Comparison of ENCODE assay signal across 1 cellular context in the genomic region with DNA sequence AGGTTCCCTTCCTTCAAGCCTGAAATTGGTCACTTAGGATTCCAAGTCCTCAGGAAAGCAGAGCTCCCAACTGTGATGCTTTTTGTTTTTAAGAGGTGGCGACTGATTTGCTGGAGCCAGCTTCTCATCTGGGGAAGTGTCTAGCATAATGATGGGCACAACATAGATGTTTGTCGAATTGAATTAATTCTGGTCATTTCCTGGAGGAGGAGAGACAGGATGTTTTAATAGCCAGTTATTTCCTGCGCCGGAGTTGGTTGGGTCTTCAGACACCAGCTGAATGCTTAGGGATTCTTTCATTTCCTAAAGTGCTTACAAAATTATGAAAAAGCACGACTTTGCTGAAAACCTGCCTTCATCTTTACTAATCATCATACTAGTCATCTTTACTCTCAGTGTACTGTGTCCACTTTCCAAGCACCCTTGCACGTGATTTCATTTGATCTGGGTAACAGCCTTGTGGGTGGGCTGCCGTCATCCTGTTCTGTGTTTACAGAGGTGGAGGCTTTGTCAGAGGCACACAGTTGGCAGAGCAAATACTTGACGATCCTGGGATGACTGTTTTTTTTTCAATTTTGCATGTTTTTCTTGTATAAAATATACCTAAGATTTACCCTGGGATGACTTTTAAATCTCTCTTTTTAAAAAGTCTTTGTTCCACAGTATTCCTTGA.
TF ChIP-seq lines count a peak whose summit lies in the region.

No MANE protein-coding gene starts in this region.

TF ChIP-seq in HepG2, 621 proteins besides CTCF, POLR2A, EP300 and RAD21 (continued from another document and continues in another):
- TF ChIP-seq, protein P1, sequence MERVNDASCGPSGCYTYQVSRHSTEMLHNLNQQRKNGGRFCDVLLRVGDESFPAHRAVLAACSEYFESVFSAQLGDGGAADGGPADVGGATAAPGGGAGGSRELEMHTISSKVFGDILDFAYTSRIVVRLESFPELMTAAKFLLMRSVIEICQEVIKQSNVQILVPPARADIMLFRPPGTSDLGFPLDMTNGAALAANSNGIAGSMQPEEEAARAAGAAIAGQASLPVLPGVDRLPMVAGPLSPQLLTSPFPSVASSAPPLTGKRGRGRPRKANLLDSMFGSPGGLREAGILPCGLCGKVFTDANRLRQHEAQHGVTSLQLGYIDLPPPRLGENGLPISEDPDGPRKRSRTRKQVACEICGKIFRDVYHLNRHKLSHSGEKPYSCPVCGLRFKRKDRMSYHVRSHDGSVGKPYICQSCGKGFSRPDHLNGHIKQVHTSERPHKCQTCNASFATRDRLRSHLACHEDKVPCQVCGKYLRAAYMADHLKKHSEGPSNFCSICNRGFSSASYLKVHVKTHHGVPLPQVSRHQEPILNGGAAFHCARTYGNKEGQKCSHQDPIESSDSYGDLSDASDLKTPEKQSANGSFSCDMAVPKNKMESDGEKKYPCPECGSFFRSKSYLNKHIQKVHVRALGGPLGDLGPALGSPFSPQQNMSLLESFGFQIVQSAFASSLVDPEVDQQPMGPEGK (CRISPR knock-in tag; IDR thresholded peaks at IDR 0.05) = 0 out of 2 replicates have a peak, but pooled peaks have one; percentile 31
- TF ChIP-seq, protein P2, sequence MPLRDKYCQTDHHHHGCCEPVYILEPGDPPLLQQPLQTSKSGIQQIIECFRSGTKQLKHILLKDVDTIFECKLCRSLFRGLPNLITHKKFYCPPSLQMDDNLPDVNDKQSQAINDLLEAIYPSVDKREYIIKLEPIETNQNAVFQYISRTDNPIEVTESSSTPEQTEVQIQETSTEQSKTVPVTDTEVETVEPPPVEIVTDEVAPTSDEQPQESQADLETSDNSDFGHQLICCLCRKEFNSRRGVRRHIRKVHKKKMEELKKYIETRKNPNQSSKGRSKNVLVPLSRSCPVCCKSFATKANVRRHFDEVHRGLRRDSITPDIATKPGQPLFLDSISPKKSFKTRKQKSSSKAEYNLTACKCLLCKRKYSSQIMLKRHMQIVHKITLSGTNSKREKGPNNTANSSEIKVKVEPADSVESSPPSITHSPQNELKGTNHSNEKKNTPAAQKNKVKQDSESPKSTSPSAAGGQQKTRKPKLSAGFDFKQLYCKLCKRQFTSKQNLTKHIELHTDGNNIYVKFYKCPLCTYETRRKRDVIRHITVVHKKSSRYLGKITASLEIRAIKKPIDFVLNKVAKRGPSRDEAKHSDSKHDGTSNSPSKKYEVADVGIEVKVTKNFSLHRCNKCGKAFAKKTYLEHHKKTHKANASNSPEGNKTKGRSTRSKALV (CRISPR knock-in tag; IDR thresholded peaks at IDR 0.05) = no peak
- TF ChIP-seq, protein P3, sequence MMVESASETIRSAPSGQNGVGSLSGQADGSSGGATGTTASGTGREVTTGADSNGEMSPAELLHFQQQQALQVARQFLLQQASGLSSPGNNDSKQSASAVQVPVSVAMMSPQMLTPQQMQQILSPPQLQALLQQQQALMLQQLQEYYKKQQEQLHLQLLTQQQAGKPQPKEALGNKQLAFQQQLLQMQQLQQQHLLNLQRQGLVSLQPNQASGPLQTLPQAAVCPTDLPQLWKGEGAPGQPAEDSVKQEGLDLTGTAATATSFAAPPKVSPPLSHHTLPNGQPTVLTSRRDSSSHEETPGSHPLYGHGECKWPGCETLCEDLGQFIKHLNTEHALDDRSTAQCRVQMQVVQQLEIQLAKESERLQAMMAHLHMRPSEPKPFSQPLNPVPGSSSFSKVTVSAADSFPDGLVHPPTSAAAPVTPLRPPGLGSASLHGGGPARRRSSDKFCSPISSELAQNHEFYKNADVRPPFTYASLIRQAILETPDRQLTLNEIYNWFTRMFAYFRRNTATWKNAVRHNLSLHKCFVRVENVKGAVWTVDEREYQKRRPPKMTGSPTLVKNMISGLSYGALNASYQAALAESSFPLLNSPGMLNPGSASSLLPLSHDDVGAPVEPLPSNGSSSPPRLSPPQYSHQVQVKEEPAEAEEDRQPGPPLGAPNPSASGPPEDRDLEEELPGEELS (CRISPR knock-in tag; IDR thresholded peaks at IDR 0.05) = peak; percentile 82
- TF ChIP-seq, protein P4, sequence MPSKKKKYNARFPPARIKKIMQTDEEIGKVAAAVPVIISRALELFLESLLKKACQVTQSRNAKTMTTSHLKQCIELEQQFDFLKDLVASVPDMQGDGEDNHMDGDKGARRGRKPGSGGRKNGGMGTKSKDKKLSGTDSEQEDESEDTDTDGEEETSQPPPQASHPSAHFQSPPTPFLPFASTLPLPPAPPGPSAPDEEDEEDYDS (CRISPR knock-in tag; IDR thresholded peaks at IDR 0.05) = no peak
- no peak for TF ChIP-seq ZSCAN31 (CRISPR knock-in tag; IDR thresholded peaks at IDR 0.05; ENCODE audit: low read depth)
- no peak for TF ChIP-seq ZNF749 (CRISPR knock-in tag; IDR thresholded peaks at IDR 0.05; ENCODE audit: borderline replicate concordance)
- peak; percentile 68 for TF ChIP-seq TEAD3 (CRISPR knock-in tag; optimal IDR thresholded peaks at IDR 0.05; ENCODE audit: borderline replicate concordance)
- TF ChIP-seq FOXK2 (IDR thresholded peaks at IDR 0.05) = no peak
- TF ChIP-seq, protein P5, sequence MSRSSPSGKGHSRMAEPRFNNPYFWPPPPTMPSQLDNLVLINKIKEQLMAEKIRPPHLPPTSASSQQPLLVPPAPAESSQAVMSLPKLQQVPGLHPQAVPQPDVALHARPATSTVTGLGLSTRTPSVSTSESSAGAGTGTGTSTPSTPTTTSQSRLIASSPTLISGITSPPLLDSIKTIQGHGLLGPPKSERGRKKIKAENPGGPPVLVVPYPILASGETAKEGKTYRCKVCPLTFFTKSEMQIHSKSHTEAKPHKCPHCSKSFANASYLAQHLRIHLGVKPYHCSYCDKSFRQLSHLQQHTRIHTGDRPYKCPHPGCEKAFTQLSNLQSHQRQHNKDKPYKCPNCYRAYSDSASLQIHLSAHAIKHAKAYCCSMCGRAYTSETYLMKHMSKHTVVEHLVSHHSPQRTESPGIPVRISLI (CRISPR knock-in tag; IDR thresholded peaks at IDR 0.05; ENCODE audit: borderline replicate concordance) = peak; percentile 79; the same call in 1 of the 2 replicates
- 0 out of 2 replicates have a peak, but pooled peaks have one; percentile 34 for TF ChIP-seq REPIN1 (CRISPR knock-in tag; IDR thresholded peaks at IDR 0.05; ENCODE audit: borderline replicate concordance, low read depth)
- TF ChIP-seq LCORL (IDR thresholded peaks at IDR 0.05) = no peak
- TF ChIP-seq LCORL (CRISPR knock-in tag; IDR thresholded peaks at IDR 0.05) = peak; percentile 27; the same call in 1 of the 2 replicates
- TF ChIP-seq, protein P6, sequence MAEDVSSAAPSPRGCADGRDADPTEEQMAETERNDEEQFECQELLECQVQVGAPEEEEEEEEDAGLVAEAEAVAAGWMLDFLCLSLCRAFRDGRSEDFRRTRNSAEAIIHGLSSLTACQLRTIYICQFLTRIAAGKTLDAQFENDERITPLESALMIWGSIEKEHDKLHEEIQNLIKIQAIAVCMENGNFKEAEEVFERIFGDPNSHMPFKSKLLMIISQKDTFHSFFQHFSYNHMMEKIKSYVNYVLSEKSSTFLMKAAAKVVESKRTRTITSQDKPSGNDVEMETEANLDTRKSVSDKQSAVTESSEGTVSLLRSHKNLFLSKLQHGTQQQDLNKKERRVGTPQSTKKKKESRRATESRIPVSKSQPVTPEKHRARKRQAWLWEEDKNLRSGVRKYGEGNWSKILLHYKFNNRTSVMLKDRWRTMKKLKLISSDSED (CRISPR knock-in tag; IDR thresholded peaks at IDR 0.05) = no peak
- peak; percentile 61; the same call in 1 of the 2 replicates for TF ChIP-seq RXRB (CRISPR knock-in tag; IDR thresholded peaks at IDR 0.05; ENCODE audit: borderline replicate concordance)
- no peak for TF ChIP-seq SMC3 (IDR thresholded peaks at IDR 0.05; ENCODE audit: low read length)
- TF ChIP-seq SMAD1 (CRISPR knock-in tag; IDR thresholded peaks at IDR 0.05; ENCODE audit: borderline replicate concordance, low read depth) = no peak
- peak; percentile 28; the same call in 1 of the 2 replicates for TF ChIP-seq TARDBP (CRISPR knock-in tag; IDR thresholded peaks at IDR 0.05)
- peak; percentile 69; the same call in 1 of the 2 replicates for TF ChIP-seq ETV5 (CRISPR knock-in tag; IDR thresholded peaks at IDR 0.05; ENCODE audit: borderline replicate concordance)
- no peak for TF ChIP-seq PHF8 (CRISPR knock-in tag; IDR thresholded peaks at IDR 0.05)
- TF ChIP-seq TCF7 (IDR thresholded peaks at IDR 0.05; ENCODE audit: low read depth) = peak; percentile 78
- no peak for TF ChIP-seq JUNB (CRISPR knock-in tag; IDR thresholded peaks at IDR 0.05; ENCODE audit: borderline replicate concordance)
- TF ChIP-seq ZFY (CRISPR knock-in tag; IDR thresholded peaks at IDR 0.05) = no peak
- TF ChIP-seq AKAP8 (CRISPR knock-in tag; IDR thresholded peaks at IDR 0.05) = no peak
- TF ChIP-seq BHLHE40 (IDR thresholded peaks at IDR 0.05; ENCODE audit: low read length) = peak; percentile 97
- peak; percentile 72; the same call in 1 of the 2 replicates for TF ChIP-seq MEIS2 (CRISPR knock-in tag; IDR thresholded peaks at IDR 0.05)
- TF ChIP-seq, protein P7, sequence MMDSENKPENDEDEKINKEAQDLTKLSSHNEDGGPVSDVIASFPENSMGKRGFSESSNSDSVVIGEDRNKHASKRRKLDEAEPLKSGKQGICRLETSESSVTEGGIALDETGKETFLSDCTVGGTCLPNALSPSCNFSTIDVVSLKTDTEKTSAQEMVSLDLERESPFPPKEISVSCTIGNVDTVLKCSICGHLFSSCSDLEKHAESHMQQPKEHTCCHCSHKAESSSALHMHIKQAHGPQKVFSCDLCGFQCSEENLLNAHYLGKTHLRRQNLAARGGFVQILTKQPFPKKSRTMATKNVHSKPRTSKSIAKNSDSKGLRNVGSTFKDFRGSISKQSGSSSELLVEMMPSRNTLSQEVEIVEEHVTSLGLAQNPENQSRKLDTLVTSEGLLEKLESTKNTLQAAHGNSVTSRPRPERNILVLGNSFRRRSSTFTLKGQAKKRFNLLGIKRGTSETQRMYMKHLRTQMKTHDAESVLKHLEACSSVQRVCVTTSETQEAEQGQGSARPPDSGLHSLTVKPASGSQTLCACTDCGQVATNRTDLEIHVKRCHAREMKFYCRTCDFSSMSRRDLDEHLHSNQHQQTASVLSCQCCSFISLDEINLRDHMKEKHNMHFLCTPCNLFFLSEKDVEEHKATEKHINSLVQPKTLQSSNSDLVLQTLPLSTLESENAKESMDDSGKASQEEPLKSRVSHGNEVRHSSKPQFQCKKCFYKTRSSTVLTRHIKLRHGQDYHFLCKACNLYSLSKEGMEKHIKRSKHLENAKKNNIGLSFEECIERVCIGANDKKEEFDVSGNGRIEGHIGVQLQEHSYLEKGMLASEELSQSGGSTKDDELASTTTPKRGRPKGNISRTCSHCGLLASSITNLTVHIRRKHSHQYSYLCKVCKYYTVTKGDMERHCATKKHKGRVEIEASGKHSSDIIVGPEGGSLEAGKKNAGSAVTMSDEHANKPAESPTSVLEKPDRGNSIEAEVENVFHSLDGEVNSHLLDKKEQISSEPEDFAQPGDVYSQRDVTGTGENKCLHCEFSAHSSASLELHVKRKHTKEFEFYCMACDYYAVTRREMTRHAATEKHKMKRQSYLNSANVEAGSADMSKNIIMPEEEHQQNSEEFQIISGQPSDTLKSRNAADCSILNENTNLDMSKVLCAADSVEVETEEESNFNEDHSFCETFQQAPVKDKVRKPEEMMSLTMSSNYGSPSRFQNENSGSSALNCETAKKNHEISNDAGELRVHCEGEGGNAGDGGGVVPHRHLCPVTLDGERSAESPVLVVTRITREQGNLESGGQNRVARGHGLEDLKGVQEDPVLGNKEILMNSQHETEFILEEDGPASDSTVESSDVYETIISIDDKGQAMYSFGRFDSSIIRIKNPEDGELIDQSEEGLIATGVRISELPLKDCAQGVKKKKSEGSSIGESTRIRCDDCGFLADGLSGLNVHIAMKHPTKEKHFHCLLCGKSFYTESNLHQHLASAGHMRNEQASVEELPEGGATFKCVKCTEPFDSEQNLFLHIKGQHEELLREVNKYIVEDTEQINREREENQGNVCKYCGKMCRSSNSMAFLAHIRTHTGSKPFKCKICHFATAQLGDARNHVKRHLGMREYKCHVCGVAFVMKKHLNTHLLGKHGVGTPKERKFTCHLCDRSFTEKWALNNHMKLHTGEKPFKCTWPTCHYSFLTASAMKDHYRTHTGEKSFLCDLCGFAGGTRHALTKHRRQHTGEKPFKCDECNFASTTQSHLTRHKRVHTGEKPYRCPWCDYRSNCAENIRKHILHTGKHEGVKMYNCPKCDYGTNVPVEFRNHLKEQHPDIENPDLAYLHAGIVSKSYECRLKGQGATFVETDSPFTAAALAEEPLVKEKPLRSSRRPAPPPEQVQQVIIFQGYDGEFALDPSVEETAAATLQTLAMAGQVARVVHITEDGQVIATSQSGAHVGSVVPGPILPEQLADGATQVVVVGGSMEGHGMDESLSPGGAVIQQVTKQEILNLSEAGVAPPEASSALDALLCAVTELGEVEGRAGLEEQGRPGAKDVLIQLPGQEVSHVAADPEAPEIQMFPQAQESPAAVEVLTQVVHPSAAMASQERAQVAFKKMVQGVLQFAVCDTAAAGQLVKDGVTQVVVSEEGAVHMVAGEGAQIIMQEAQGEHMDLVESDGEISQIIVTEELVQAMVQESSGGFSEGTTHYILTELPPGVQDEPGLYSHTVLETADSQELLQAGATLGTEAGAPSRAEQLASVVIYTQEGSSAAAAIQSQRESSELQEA (CRISPR knock-in tag; IDR thresholded peaks at IDR 0.05; ENCODE audit: not compliant biosample characterization) = no peak
- peak; percentile 65; the same call in 1 of the 2 replicates for TF ChIP-seq ZNF205 (CRISPR knock-in tag; IDR thresholded peaks at IDR 0.05)
- no peak for TF ChIP-seq HOXA5 (CRISPR knock-in tag; IDR thresholded peaks at IDR 0.05)
- no peak for TF ChIP-seq ZNF550 (CRISPR knock-in tag; IDR thresholded peaks at IDR 0.05; ENCODE audit: borderline replicate concordance)
- TF ChIP-seq ZNF788 (CRISPR knock-in tag; IDR thresholded peaks at IDR 0.05; ENCODE audit: borderline replicate concordance) = no peak
- TF ChIP-seq CCAR2 (optimal IDR thresholded peaks at IDR 0.05; ENCODE audit: low read depth, low read length) = no peak
- no peak for TF ChIP-seq NCOA5 (CRISPR knock-in tag; IDR thresholded peaks at IDR 0.05)
- peak; percentile 73 for TF ChIP-seq HMG20B (CRISPR knock-in tag; conservative IDR thresholded peaks at IDR 0.05)
- TF ChIP-seq ZNF337 (CRISPR knock-in tag; IDR thresholded peaks at IDR 0.05; ENCODE audit: borderline replicate concordance, low read depth) = 0 out of 2 replicates have a peak, but pooled peaks have one; percentile 31
- peak; percentile 75 for TF ChIP-seq ARNTL (CRISPR knock-in tag; IDR thresholded peaks at IDR 0.05)
- TF ChIP-seq, protein P8, sequence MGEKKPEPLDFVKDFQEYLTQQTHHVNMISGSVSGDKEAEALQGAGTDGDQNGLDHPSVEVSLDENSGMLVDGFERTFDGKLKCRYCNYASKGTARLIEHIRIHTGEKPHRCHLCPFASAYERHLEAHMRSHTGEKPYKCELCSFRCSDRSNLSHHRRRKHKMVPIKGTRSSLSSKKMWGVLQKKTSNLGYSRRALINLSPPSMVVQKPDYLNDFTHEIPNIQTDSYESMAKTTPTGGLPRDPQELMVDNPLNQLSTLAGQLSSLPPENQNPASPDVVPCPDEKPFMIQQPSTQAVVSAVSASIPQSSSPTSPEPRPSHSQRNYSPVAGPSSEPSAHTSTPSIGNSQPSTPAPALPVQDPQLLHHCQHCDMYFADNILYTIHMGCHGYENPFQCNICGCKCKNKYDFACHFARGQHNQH (CRISPR knock-in tag; IDR thresholded peaks at IDR 0.05) = 0 out of 2 replicates have a peak, but pooled peaks have one; percentile 59
- TF ChIP-seq, protein P9, sequence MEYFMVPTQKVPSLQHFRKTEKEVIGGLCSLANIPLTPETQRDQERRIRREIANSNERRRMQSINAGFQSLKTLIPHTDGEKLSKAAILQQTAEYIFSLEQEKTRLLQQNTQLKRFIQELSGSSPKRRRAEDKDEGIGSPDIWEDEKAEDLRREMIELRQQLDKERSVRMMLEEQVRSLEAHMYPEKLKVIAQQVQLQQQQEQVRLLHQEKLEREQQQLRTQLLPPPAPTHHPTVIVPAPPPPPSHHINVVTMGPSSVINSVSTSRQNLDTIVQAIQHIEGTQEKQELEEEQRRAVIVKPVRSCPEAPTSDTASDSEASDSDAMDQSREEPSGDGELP (IDR thresholded peaks at IDR 0.05; ENCODE audit: borderline replicate concordance, low read depth) = peak; percentile 49; the same call in 1 of the 2 replicates
- TF ChIP-seq SRF (IDR thresholded peaks at IDR 0.05; ENCODE audit: low read depth, low read length) = no peak
- TF ChIP-seq ZNF12 (CRISPR knock-in tag; IDR thresholded peaks at IDR 0.05) = no peak
